ENCODE assay signal across 1 cellular context in genomic region chr5:78783434-78784130, GRCh38.
TF ChIP-seq lines count a peak whose summit lies in the region.

No MANE protein-coding gene starts in this region.

TF ChIP-seq in K562, 482 proteins besides CTCF, POLR2A, EP300 and RAD21 (continued from another document):
- TF ChIP-seq AFF1 (IDR thresholded peaks at IDR 0.05; ENCODE audit: low read depth in 1 of 2, partially characterized antibody in 2 of 2) = no peak
- no peak for TF ChIP-seq ZNF639 (CRISPR knock-in tag; conservative IDR thresholded peaks at IDR 0.05 in 1 of 2, IDR thresholded peaks at IDR 0.05 in 1 of 2)
